ENCODE assay signal across 15 cellular contexts in the genomic region with DNA sequence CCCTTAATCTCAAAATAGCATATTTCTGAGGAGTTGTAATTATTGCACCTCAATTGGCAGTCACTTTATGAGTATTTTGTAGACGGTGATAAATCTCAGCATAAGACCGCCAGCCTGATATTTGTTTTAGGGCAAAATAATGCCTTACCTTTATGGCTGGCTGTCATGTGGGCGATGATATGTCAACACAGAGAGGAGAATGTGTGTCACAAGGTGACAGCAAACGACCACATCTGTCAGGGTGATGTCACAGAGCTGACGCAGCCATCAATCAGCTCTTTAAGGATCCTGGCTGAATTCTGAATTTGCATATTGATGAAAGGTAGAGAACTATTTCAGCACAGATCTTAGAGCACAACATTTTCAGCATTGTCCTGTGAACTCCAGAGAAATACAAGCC.
DNase-seq lines count a peak whose midpoint lies in the region; ATAC-seq and TF ChIP-seq lines count a peak whose summit lies in the region.
"Had no signal": no experiment of that assay in that cellular context is flagged by ENCODE, and none has a peak within 500 bp of the region (broad histone marks: within the 10 kb centered on the region; RNA-seq: fewer than 3 reads in every experiment).

No MANE protein-coding gene starts in this region.

- H3K27me3 ChIP-seq in H7 (ENCODE audit: control insufficient read depth, insufficient read depth, low read length), result no peaks in the 10 kb centered on the region
- H3K27me3 ChIP-seq: BLaER1 had no signal

- H3K36me3 Mint-ChIP-seq in neural crest cell (ENCODE audit: low read depth) (no peaks in the 10 kb centered on the region), immature natural killer cell (no peaks in the 10 kb centered on the region)
- H3K36me3 Mint-ChIP-seq: stimulated activated naive B cell treated with anti-CD40 and anti-IgM and Interleukin-4, amounts not matched to agents 10 μg/mL and 1 μg/mL and 100 μg/mL, for 72 hours had no signal

- H3K27me3 Mint-ChIP-seq in neural crest cell (ENCODE audit: low read depth), result no peaks in the 10 kb centered on the region
- H3K27me3 Mint-ChIP-seq in immature natural killer cell (ENCODE audit: low read depth in 3 of 3), result peaks cover 0 to 6% (median 3%) of the 10 kb centered on the region in 3 donors
- H3K27me3 Mint-ChIP-seq: stimulated activated naive B cell treated with anti-CD40 and anti-IgM and Interleukin-4, amounts not matched to agents 10 μg/mL and 1 μg/mL and 100 μg/mL, for 72 hours had no signal

- no peak for TF ChIP-seq CTCF in neural crest cell (conservative IDR thresholded peaks at IDR 0.05)

- DNase-seq in activated CD4-positive, CD25-positive, alpha-beta regulatory T cell (lab: John Stamatoyannopoulos, UW), result no peak
- DNase-seq in COR-L47 (lab: John Stamatoyannopoulos, UW) (peak; percentile 39), SHP77 (lab: John Stamatoyannopoulos, UW) (peak; percentile 80 to 81), neural crest cell (ENCODE audit: low read depth, low spot score) (no peak), immature natural killer cell (no peak), H7 (no peak), SW 1271 (lab: John Stamatoyannopoulos, UW) (no peak)
- DNase-seq: activated CD8-positive, alpha-beta memory T cell treated with anti-CD3 and anti-CD28 coated beads for 24 hours; activated gamma-delta T cell treated with Interleukin-2 at 50 U/mL for 16 hours; effector memory CD4-positive, alpha-beta T cell; NCI-H1105 treated with DMSO at 0.1 percent for 48 hours; stimulated activated naive B cell treated with anti-CD40 and anti-IgM and Interleukin-4, amounts not matched to agents 10 μg/mL and 1 μg/mL and 100 μg/mL, for 72 hours had no signal

- no peak overlapping the region for H3K4me3 ChIP-seq in H7 (ENCODE audit: insufficient read depth, low read depth, low read length)
- H3K4me3 ChIP-seq: BLaER1, skin epidermis had no signal

- no peaks in the 10 kb centered on the region for H3K36me3 ChIP-seq in H7 (replicated peaks; ENCODE audit: control insufficient read depth, insufficient read depth, low read length)

- H3K27ac Mint-ChIP-seq in neural crest cell (ENCODE audit: unreplicated experiment) (peak overlapping the region; percentile 78), immature natural killer cell (no peak overlapping the region)
- H3K27ac Mint-ChIP-seq: stimulated activated naive B cell treated with anti-CD40 and anti-IgM and Interleukin-4, amounts not matched to agents 10 μg/mL and 1 μg/mL and 100 μg/mL, for 72 hours had no signal

- H3K4me3 Mint-ChIP-seq in neural crest cell (no peak overlapping the region), immature natural killer cell (no peak overlapping the region)
- H3K4me3 Mint-ChIP-seq: stimulated activated naive B cell treated with anti-CD40 and anti-IgM and Interleukin-4, amounts not matched to agents 10 μg/mL and 1 μg/mL and 100 μg/mL, for 72 hours had no signal

- H3K4me1 Mint-ChIP-seq in neural crest cell (peaks cover 12% of the 10 kb centered on the region), immature natural killer cell (no peaks in the 10 kb centered on the region)
- H3K4me1 Mint-ChIP-seq: stimulated activated naive B cell treated with anti-CD40 and anti-IgM and Interleukin-4, amounts not matched to agents 10 μg/mL and 1 μg/mL and 100 μg/mL, for 72 hours had no signal

- H3K9me3 Mint-ChIP-seq in neural crest cell (no peaks in the 10 kb centered on the region), immature natural killer cell (peaks cover 0 to 3% (median 0%) of the 10 kb centered on the region in 6 donors)
- H3K9me3 Mint-ChIP-seq: stimulated activated naive B cell treated with anti-CD40 and anti-IgM and Interleukin-4, amounts not matched to agents 10 μg/mL and 1 μg/mL and 100 μg/mL, for 72 hours had no signal

- peak; percentile 53 to 68 for ATAC-seq in activated CD4-positive, CD25-positive, alpha-beta regulatory T cell treated with anti-CD3 and anti-CD28 coated beads, Interleukin-2, amount 50 U/mL, for 24 hours
- ATAC-seq: stimulated activated naive B cell treated with anti-CD40 and anti-IgM and Interleukin-4, amounts not matched to agents 10 μg/mL and 1 μg/mL and 100 μg/mL, for 72 hours had no signal

Comparison
In these comparisons a context has a peak if more than half of its experiments do, and no peak if none do; other contexts are left out.
1. DNase-seq: peak in COR-L47 (single experiment) and SHP77 (2 of 2); none in activated CD4-positive, CD25-positive, alpha-beta regulatory T cell (0 of 4), neural crest cell (single experiment), immature natural killer cell (0 of 3), H7 (single experiment) and SW 1271 (0 of 2).